ENCODE assay signal across 1 cellular context in the genomic region with DNA sequence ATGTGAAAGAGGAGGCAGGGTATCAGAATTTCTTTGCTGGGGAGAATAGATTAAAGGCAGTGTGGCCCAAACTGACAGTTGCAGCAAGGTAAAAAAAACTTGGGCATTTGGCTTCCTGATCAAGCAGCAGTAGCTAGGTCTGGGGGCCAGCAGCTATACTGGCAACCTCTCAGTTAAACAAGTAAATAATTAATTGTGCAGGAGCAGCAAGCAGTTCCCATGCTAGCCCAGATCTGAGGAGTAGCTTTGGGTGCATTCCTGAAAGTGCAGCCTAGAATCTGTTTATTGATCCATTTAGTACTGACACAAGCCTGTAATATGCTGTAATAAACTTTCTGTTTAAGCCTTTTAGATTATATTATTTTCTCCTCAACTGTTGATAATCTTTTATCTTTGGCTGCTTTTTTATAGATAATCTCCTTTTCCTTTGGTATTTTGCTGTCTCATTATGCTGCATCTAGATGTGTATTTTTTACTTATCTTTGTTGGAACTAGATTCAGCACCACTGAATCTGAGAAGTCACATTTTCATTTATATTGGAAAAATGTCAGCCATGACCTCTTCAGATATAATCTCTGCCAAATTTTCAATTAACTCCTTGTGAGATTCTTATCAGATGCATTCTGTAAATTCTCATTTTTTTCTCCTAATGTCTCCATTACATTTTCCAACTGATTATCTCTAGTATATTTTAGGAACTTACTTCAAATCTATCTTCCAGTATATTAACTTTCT.
TF ChIP-seq lines count a peak whose summit lies in the region.

No MANE protein-coding gene starts in this region.

TF ChIP-seq in SK-N-SH, 30 proteins besides CTCF, POLR2A, EP300 and RAD21 (continued from another document):
- TF ChIP-seq, protein P1, sequence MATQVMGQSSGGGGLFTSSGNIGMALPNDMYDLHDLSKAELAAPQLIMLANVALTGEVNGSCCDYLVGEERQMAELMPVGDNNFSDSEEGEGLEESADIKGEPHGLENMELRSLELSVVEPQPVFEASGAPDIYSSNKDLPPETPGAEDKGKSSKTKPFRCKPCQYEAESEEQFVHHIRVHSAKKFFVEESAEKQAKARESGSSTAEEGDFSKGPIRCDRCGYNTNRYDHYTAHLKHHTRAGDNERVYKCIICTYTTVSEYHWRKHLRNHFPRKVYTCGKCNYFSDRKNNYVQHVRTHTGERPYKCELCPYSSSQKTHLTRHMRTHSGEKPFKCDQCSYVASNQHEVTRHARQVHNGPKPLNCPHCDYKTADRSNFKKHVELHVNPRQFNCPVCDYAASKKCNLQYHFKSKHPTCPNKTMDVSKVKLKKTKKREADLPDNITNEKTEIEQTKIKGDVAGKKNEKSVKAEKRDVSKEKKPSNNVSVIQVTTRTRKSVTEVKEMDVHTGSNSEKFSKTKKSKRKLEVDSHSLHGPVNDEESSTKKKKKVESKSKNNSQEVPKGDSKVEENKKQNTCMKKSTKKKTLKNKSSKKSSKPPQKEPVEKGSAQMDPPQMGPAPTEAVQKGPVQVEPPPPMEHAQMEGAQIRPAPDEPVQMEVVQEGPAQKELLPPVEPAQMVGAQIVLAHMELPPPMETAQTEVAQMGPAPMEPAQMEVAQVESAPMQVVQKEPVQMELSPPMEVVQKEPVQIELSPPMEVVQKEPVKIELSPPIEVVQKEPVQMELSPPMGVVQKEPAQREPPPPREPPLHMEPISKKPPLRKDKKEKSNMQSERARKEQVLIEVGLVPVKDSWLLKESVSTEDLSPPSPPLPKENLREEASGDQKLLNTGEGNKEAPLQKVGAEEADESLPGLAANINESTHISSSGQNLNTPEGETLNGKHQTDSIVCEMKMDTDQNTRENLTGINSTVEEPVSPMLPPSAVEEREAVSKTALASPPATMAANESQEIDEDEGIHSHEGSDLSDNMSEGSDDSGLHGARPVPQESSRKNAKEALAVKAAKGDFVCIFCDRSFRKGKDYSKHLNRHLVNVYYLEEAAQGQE (IDR thresholded peaks at IDR 0.05; ENCODE audit: low read depth, low read length) = no peak
- TF ChIP-seq TEAD4 (IDR thresholded peaks at IDR 0.05; ENCODE audit: borderline replicate concordance, insufficient read depth) (no peak), SMC3 (IDR thresholded peaks at IDR 0.05; ENCODE audit: low read depth, low read length) (no peak)
- TF ChIP-seq, protein P2, sequence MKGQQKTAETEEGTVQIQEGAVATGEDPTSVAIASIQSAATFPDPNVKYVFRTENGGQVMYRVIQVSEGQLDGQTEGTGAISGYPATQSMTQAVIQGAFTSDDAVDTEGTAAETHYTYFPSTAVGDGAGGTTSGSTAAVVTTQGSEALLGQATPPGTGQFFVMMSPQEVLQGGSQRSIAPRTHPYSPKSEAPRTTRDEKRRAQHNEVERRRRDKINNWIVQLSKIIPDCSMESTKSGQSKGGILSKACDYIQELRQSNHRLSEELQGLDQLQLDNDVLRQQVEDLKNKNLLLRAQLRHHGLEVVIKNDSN (IDR thresholded peaks at IDR 0.05; ENCODE audit: borderline replicate concordance, low read depth) = no peak
